Comparison of ENCODE assay signal across 1 cellular context in genomic region chr4:153789741-153790651, GRCh38.
TF ChIP-seq lines count a peak whose summit lies in the region.

No MANE protein-coding gene starts in this region.

TF ChIP-seq in SK-N-SH treated with all-trans-retinoic acid at 6 μM for 48 hours, 23 proteins besides CTCF, POLR2A, EP300 and RAD21 (continued from another document):
- TF ChIP-seq CSDC2 (CRISPR knock-in tag; IDR thresholded peaks at IDR 0.05), result no peak
- TF ChIP-seq ZNF70 (CRISPR knock-in tag; IDR thresholded peaks at IDR 0.05), result no peak
- TF ChIP-seq OSR1 (CRISPR knock-in tag; IDR thresholded peaks at IDR 0.05), result no peak
- no peak for TF ChIP-seq ISL1 (CRISPR knock-in tag; IDR thresholded peaks at IDR 0.05)
- no peak for TF ChIP-seq ZC3H10 (CRISPR knock-in tag; IDR thresholded peaks at IDR 0.05)
- TF ChIP-seq ZFP3 (CRISPR knock-in tag; IDR thresholded peaks at IDR 0.05), result no peak
- no peak for TF ChIP-seq SNAI2 (CRISPR knock-in tag; IDR thresholded peaks at IDR 0.05)
